In the genomic region with DNA sequence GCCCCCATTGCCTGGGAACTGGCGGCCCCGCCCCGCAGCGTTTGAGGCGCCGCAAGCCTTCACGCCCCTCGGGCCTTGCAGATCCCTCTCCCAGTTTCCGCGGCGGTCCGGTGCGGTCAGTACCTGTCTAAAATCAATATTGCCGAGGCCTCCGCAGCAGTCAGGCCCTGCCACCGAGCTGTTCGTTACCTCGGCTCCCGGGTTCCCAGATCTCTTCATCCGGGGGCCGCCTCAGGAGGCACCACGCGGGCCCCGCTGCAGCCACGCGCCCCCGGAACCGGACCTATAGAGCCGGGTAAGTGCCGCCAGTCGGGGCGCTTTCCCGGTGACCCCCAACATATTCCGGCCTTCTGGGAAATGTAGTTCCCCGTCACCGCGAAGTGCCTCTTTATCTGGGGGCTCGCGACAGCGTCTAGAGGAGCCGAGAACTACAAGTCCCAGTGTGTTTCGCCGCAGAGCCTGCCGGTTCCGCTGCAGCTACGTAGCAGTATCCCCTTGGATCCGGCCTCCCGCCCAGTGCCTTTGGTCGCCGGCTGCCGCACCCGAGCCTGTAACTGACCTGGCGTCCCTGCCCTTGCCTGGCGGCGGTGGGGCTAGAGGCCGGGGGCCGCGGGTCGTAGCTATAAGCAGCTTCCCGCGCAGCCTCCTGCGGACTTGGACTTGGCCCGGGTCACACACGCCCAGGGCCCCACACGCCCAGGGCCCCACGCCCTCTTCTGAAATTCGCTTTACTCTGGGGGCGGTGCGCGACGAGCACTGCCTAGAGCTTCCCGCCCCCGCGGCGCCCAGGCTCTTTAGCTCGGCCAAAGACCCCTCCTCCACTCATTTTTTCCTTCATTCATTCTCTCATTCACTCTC, we compare ENCODE assay signal across 8 cellular contexts. TPM values are rescaled to one million over a fixed set of nuclear protein-coding genes. Genes with fewer than 3 reads are reported as not detected.
DNase-seq lines count a peak whose midpoint lies in the region; ATAC-seq and TF ChIP-seq lines count a peak whose summit lies in the region.

Gene PEMT, minus strand, starts transcription at position 301 of the 858 bp plus-strand sequence. Its CDS starts 82 bp downstream, at position 219.

- DNase-seq in AML-193 (lab: John Stamatoyannopoulos, UW) = peak; percentile 73 to 75
- DNase-seq in NCI-H510A treated with DMSO at 0.1 percent for 48 hours (lab: John Stamatoyannopoulos, UW) = peak; percentile 96
- peak; percentile 85 to 87 for DNase-seq in activated CD4-positive, alpha-beta T cell treated with anti-CD3 and anti-CD28 coated beads for 24 hours (ENCODE audit: low read depth in 2 of 2)
- DNase-seq in chondrocyte (ENCODE audit: low spot score) = peak; percentile 98
- DNase-seq in kidney epithelial cell (ENCODE audit: low read depth) = peak; percentile 97
- peak; percentile 87 to 93 for DNase-seq in stimulated activated CD4-positive, alpha-beta T cell treated with anti-CD3 and anti-CD28 coated beads, Interleukin-15, amount 100 ng/mL, for 48 hours (ENCODE audit: low read depth in 2 of 2)

- peaks cover 16% of the 10 kb centered on the region for H3K4me1 Mint-ChIP-seq in chondrocyte (ENCODE audit: low read depth)

- H3K9me3 Mint-ChIP-seq in chondrocyte (ENCODE audit: low read depth) = no peaks in the 10 kb centered on the region

- TF ChIP-seq POLR2A in GM19193 (IDR thresholded peaks at IDR 0.05; ENCODE audit: extremely low read depth, insufficient read depth, insufficient read length) = peak; percentile 76

- H3K27me3 ChIP-seq in kidney epithelial cell (ENCODE audit: control insufficient read depth, insufficient read depth, low read length) = no peaks in the 10 kb centered on the region

- H3K36me3 Mint-ChIP-seq in chondrocyte (ENCODE audit: low read depth) = no peaks in the 10 kb centered on the region

- ATAC-seq in HG03439 (IDR thresholded peaks at IDR 0.05; ENCODE audit: unreplicated experiment) = peak; percentile 95

- peak within 1 kb of the TSS; percentile 81 for H3K4me3 ChIP-seq in kidney epithelial cell (ENCODE audit: low read depth, low read length)

- TF ChIP-seq CTCF in chondrocyte (IDR thresholded peaks at IDR 0.05) = no peak
- TF ChIP-seq CTCF in kidney epithelial cell (IDR thresholded peaks at IDR 0.05; ENCODE audit: insufficient read depth, low read length, poor library complexity, severe bottlenecking) = peak; percentile 1

- H3K36me3 ChIP-seq in kidney epithelial cell (ENCODE audit: control insufficient read depth, insufficient read depth, low read length) = no peaks in the 10 kb centered on the region

- peak within 1 kb of the TSS; percentile 89 for H3K4me3 Mint-ChIP-seq in chondrocyte (ENCODE audit: unreplicated experiment)

- H3K27ac Mint-ChIP-seq in chondrocyte (ENCODE audit: unreplicated experiment) = peak within 1 kb of the TSS; percentile 94

- H3K27me3 Mint-ChIP-seq in chondrocyte (ENCODE audit: low read depth) = no peaks in the 10 kb centered on the region

RNA-seq across cellular contexts. Expression of gene PEMT, which starts in this region (rescaled TPM):
- 27.5 to 33.8 TPM (median 31.1 TPM) in 3 replicates for total RNA-seq in chondrocyte
- 87.2 and 109 TPM in 2 replicates for total RNA-seq in kidney epithelial cell

Comparison
In these comparisons a context has a peak if more than half of its experiments do, and no peak if none do; other contexts are left out.
1. Peak in every context shown above with its lines: DNase-seq, ATAC-seq and H3K4me3 ChIP-seq.